Comparison of ENCODE assay signal across 8 cellular contexts in the genomic region with DNA sequence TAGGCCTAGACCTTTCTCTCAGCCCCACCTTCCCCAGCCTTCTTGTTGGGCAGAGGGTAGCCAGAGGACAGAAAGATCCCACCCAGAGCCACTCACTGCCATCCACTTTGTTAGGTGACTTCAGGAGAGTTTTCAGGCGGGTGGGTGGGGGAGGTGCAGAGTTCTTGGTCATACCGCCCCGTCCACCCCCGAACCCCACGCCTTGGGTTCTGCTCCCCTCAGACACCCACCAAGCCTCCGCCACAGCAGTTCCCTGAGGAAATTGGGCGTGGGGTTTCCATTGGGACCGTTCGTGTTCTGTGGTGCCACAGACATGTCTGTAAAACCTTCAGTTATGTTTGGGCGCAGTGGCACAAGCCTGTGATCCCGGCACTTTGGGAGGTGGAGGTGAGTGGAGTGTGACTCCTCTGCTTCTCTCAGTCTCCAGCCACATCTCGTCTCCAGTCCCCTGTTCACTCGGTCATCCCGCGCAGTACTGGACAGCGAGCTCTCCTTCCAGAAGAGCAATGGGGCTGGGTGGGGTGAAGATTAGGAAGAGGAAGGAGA. TPM values are rescaled to one million over a fixed set of nuclear protein-coding genes. Genes with fewer than 3 reads are reported as not detected.
DNase-seq lines count a peak whose midpoint lies in the region; ATAC-seq and TF ChIP-seq lines count a peak whose summit lies in the region.

No MANE protein-coding gene starts in this region.

- no peaks in the 10 kb centered on the region for H3K27me3 ChIP-seq in iPS DF 6.9 (ENCODE audit: control insufficient read depth, insufficient read depth, low read length)

- no peak for TF ChIP-seq CTCF in HFF-Myc (IDR thresholded peaks at IDR 0.05; ENCODE audit: low read depth, low read length, missing control alignments)

- no peaks in the 10 kb centered on the region for H3K9me3 ChIP-seq in iPS DF 6.9 (ENCODE audit: control insufficient read depth, insufficient read depth, low read length)

- peaks cover 19% of the 10 kb centered on the region for H3K36me3 ChIP-seq in iPS DF 6.9 (ENCODE audit: control insufficient read depth, insufficient read depth, low read length)

- peak overlapping the region; percentile 99 for H3K27ac Mint-ChIP-seq in activated CD8-positive, alpha-beta T cell treated with anti-CD3 and anti-CD28 coated beads, Interleukin-2, amount 10 ng/mL, durations not matched to agents 7 days and 5 days
- H3K27ac Mint-ChIP-seq in stimulated activated effector memory CD8-positive, alpha-beta T cell treated with anti-CD3 and anti-CD28 coated beads, Interleukin-12 subunit alpha, Interleukin-12 subunit beta, amount 100 ng/mL, for 72 hours, result peak overlapping the region; percentile 99

- H3K4me1 Mint-ChIP-seq in activated CD8-positive, alpha-beta T cell treated with anti-CD3 and anti-CD28 coated beads, Interleukin-2, amount 10 ng/mL, durations not matched to agents 7 days and 5 days (ENCODE audit: low read depth), result peaks cover 46% of the 10 kb centered on the region
- peaks cover 38% of the 10 kb centered on the region for H3K4me1 Mint-ChIP-seq in stimulated activated effector memory CD8-positive, alpha-beta T cell treated with anti-CD3 and anti-CD28 coated beads, Interleukin-12 subunit alpha, Interleukin-12 subunit beta, amount 100 ng/mL, for 72 hours

- CTCF ChIA-PET in activated CD8-positive, alpha-beta T cell treated with anti-CD3 and anti-CD28 coated beads, Interleukin-2, amount 10 ng/mL, durations not matched to agents 7 days and 5 days (lab: Charles Lee), result no interaction called here

- DNase-seq in HFF-Myc (ENCODE audit: extremely low read depth, low read depth) (no peak), iPS DF 6.9 (ENCODE audit: low read depth, low spot score) (no peak), DMS53 (lab: John Stamatoyannopoulos, UW) (no peak)
- DNase-seq in activated CD8-positive, alpha-beta T cell treated with anti-CD3 and anti-CD28 coated beads, Interleukin-2, amount 10 ng/mL, durations not matched to agents 7 days and 5 days, result no peak
- DNase-seq in stimulated activated effector memory CD8-positive, alpha-beta T cell treated with anti-CD3 and anti-CD28 coated beads, Interleukin-12 subunit alpha, Interleukin-12 subunit beta, amount 100 ng/mL, for 72 hours (ENCODE audit: low spot score in 2 of 2), result no peak
- no peak for DNase-seq in effector CD8-positive, alpha-beta T cell (lab: John Stamatoyannopoulos, UW)

- peaks cover 11% of the 10 kb centered on the region for H3K4me1 ChIP-seq in iPS DF 6.9 (ENCODE audit: control insufficient read depth, insufficient read depth, low read length)

- peak overlapping the region; percentile 97 for H3K4me3 Mint-ChIP-seq in activated CD8-positive, alpha-beta T cell treated with anti-CD3 and anti-CD28 coated beads, Interleukin-2, amount 10 ng/mL, durations not matched to agents 7 days and 5 days
- H3K4me3 Mint-ChIP-seq in stimulated activated effector memory CD8-positive, alpha-beta T cell treated with anti-CD3 and anti-CD28 coated beads, Interleukin-12 subunit alpha, Interleukin-12 subunit beta, amount 100 ng/mL, for 72 hours, result peak overlapping the region; percentile 92

- no peaks in the 10 kb centered on the region for H3K27me3 Mint-ChIP-seq in activated CD8-positive, alpha-beta T cell treated with anti-CD3 and anti-CD28 coated beads, Interleukin-2, amount 10 ng/mL, durations not matched to agents 7 days and 5 days (ENCODE audit: low read depth)

- WGBS in iPS DF 6.9 (ENCODE audit: insufficient coverage, insufficient read length), result no CpG with 5 or more reads among the region's 16 CpGs

- no peaks in the 10 kb centered on the region for H3K9me3 Mint-ChIP-seq in activated CD8-positive, alpha-beta T cell treated with anti-CD3 and anti-CD28 coated beads, Interleukin-2, amount 10 ng/mL, durations not matched to agents 7 days and 5 days (ENCODE audit: insufficient read depth)
- H3K9me3 Mint-ChIP-seq in stimulated activated effector memory CD8-positive, alpha-beta T cell treated with anti-CD3 and anti-CD28 coated beads, Interleukin-12 subunit alpha, Interleukin-12 subunit beta, amount 100 ng/mL, for 72 hours, result no peaks in the 10 kb centered on the region

- no peak overlapping the region for H3K27ac ChIP-seq in iPS DF 6.9 (ENCODE audit: low read length)

- H3K4me3 ChIP-seq in HFF-Myc (replicated peaks; ENCODE audit: low read depth, low read length) (peak overlapping the region; percentile 76), iPS DF 6.9 (ENCODE audit: low read length) (peak overlapping the region; percentile 89; the same call in 1 of the 2 replicates)

- POLR2A ChIA-PET in activated CD8-positive, alpha-beta T cell treated with anti-CD3 and anti-CD28 coated beads, Interleukin-2, amount 10 ng/mL, durations not matched to agents 7 days and 5 days (lab: Charles Lee), result interaction anchor here (1.6 kb wide), 1 partner anchor 18 kb away, joined by 8 read pairs; no protein-coding TSS in a partner anchor

- H3K36me3 Mint-ChIP-seq in activated CD8-positive, alpha-beta T cell treated with anti-CD3 and anti-CD28 coated beads, Interleukin-2, amount 10 ng/mL, durations not matched to agents 7 days and 5 days (ENCODE audit: low read depth), result peaks cover 58% of the 10 kb centered on the region
- peaks cover 46% of the 10 kb centered on the region for H3K36me3 Mint-ChIP-seq in stimulated activated effector memory CD8-positive, alpha-beta T cell treated with anti-CD3 and anti-CD28 coated beads, Interleukin-12 subunit alpha, Interleukin-12 subunit beta, amount 100 ng/mL, for 72 hours

- no peak for ATAC-seq in activated CD8-positive, alpha-beta T cell treated with anti-CD3 and anti-CD28 coated beads, Interleukin-2, amount 10 ng/mL, durations not matched to agents 7 days and 5 days
- ATAC-seq in stimulated activated effector memory CD8-positive, alpha-beta T cell treated with anti-CD3 and anti-CD28 coated beads, Interleukin-12 subunit alpha, Interleukin-12 subunit beta, amount 100 ng/mL, for 72 hours, result no peak
- ATAC-seq in GM18511 (IDR thresholded peaks at IDR 0.05; ENCODE audit: unreplicated experiment), result no peak
- ATAC-seq in HG02678 (IDR thresholded peaks at IDR 0.05; ENCODE audit: unreplicated experiment), result no peak

RNA-seq across cellular contexts. Expression of a gene that starts 1.5 kb away (rescaled TPM):
- 1,000 to 10,000 TPM; 1,002 to 1,009 TPM for total RNA-seq in activated CD8-positive, alpha-beta T cell treated with anti-CD3 and anti-CD28 coated beads, Interleukin-2, amount 10 ng/mL, durations not matched to agents 7 days and 5 days

RNA-seq across cellular contexts. Expression of a gene that starts 38.0 kb away (rescaled TPM):
- total RNA-seq in activated CD8-positive, alpha-beta T cell treated with anti-CD3 and anti-CD28 coated beads, Interleukin-2, amount 10 ng/mL, durations not matched to agents 7 days and 5 days, result 1 to 10 TPM; 6.7 to 7.9 TPM

RNA-seq across cellular contexts. Expression of a gene that starts 56.9 kb away (rescaled TPM):
- total RNA-seq in activated CD8-positive, alpha-beta T cell treated with anti-CD3 and anti-CD28 coated beads, Interleukin-2, amount 10 ng/mL, durations not matched to agents 7 days and 5 days, result 1 to 10 TPM; 8.1 to 10.0 TPM
